Comparison of ENCODE assay signal across 20 cellular contexts in the genomic region with DNA sequence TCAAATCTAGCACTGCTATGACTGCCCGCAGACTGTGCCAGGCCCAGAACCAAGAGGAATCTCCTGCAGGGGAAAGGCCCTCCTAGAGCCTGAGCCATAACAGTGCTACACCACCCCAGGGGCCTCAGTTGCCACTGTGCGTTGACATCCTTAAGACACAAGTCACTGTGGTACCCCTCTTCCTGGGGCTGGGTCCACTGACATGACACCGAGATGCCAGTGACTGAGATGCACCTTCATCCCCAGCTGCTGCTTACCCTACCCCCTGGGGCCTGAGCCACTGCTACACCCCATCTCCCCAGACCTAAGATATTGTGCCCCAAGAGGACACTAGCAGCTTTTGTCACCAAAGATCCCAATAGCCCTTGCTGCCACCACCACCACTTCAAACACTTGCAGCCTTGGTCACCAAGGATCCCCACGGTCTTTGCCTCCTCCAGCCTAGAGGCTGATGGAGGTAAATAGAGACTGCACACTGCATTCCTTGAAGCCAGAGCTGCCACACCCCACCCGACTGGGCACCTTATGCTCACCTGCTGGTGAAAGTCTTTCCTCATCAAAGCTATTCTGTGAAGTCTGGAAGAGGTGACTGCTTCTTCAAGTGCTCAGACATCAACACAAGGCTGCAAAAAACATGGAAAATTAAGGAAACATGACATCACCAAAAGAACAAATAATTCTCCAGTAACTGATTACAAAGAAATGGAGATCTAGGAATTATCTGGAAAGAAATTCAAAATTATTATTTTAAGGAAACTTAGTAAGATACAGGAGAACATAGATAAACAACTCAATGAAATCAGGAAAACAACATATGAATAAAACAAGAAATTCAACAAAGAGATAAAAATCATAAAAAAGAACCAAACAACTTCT. TPM values are rescaled to one million over a fixed set of nuclear protein-coding genes. Genes with fewer than 3 reads are reported as not detected.
DNase-seq lines count a peak whose midpoint lies in the region; ATAC-seq and TF ChIP-seq lines count a peak whose summit lies in the region.
"Had no signal": no experiment of that assay in that cellular context is flagged by ENCODE, and none has a peak within 500 bp of the region (broad histone marks: within the 10 kb centered on the region; RNA-seq: fewer than 3 reads in every experiment).

No MANE protein-coding gene starts in this region.

- ATAC-seq in GM21786 (IDR thresholded peaks at IDR 0.05; ENCODE audit: unreplicated experiment): no peak

- peaks cover 0 to 16% of the 10 kb centered on the region in 2 donors for H3K9me3 ChIP-seq in breast epithelium
- no peaks in the 10 kb centered on the region for H3K9me3 ChIP-seq in adrenal gland (replicated peaks in 1 of 3)
- no peaks in the 10 kb centered on the region for H3K9me3 ChIP-seq in testis
- H3K9me3 ChIP-seq: SJSA1 had no signal

- no peaks in the 10 kb centered on the region for H3K36me3 Mint-ChIP-seq in MCF 10A (ENCODE audit: insufficient read depth, unreplicated experiment)
- H3K36me3 Mint-ChIP-seq: CD8-positive, alpha-beta memory T cell had no signal

- intact Hi-C loops in MCF 10A (cut with micrococcal nuclease): no loop called here
- intact Hi-C loops in breast epithelium (cut with DNase I; ENCODE audit: low total_unique reads): no loop called here
- intact Hi-C loops in adrenal gland (cut with DNase I): no loop called here
- intact Hi-C loops in testis (cut with DNase I; ENCODE audit: low total_unique reads): no loop called here

- H3K27me3 Mint-ChIP-seq in MCF 10A (ENCODE audit: insufficient read depth, unreplicated experiment): no peaks in the 10 kb centered on the region

- TF ChIP-seq POLR2A in breast epithelium (IDR thresholded peaks at IDR 0.05) (no peak), adrenal gland (IDR thresholded peaks at IDR 0.05) (no peak), testis (IDR thresholded peaks at IDR 0.05) (no peak)

- no peaks in the 10 kb centered on the region for H3K36me3 ChIP-seq in breast epithelium
- no peaks in the 10 kb centered on the region for H3K36me3 ChIP-seq in adrenal gland (replicated peaks in 1 of 2)
- no peaks in the 10 kb centered on the region for H3K36me3 ChIP-seq in testis (ENCODE audit: low read depth, missing control alignments)
- H3K36me3 ChIP-seq: BLaER1 treated with 17β-estradiol and CSF1 and Interleukin-3, amounts not matched to agents 10 nM and 100 nM; SJSA1 had no signal

- H3K27me3 ChIP-seq in breast epithelium: peaks cover 0 to 24% of the 10 kb centered on the region in 2 donors
- H3K27me3 ChIP-seq in adrenal gland: no peaks in the 10 kb centered on the region
- H3K27me3 ChIP-seq in testis: no peaks in the 10 kb centered on the region
- H3K27me3 ChIP-seq: SJSA1 had no signal

- no peaks in the 10 kb centered on the region for H3K4me1 Mint-ChIP-seq in MCF 10A (ENCODE audit: insufficient read depth, unreplicated experiment)
- H3K4me1 Mint-ChIP-seq: CD8-positive, alpha-beta memory T cell had no signal

- H3K4me3 ChIP-seq in breast epithelium (no peak overlapping the region), adrenal gland (no peak overlapping the region), testis (no peak overlapping the region)
- H3K4me3 ChIP-seq: BLaER1 treated with 17β-estradiol and CSF1 and Interleukin-3, amounts not matched to agents 10 nM and 100 nM; PC-9; SJSA1 had no signal

- no peak for TF ChIP-seq CTCF in MCF 10A (IDR thresholded peaks at IDR 0.05; ENCODE audit: unreplicated experiment)
- no peak for TF ChIP-seq CTCF in breast epithelium (IDR thresholded peaks at IDR 0.05)
- no peak for TF ChIP-seq CTCF in adrenal gland (IDR thresholded peaks at IDR 0.05)
- TF ChIP-seq CTCF in testis (IDR thresholded peaks at IDR 0.05): no peak
- TF ChIP-seq CTCF in GM10266 (IDR thresholded peaks at IDR 0.05; ENCODE audit: control insufficient read depth, insufficient read depth, low read depth, missing control alignments): no peak

- H3K4me1 ChIP-seq in breast epithelium (no peaks in the 10 kb centered on the region), adrenal gland (replicated peaks in 1 of 2) (no peaks in the 10 kb centered on the region), testis (no peaks in the 10 kb centered on the region)
- H3K4me1 ChIP-seq: SJSA1 had no signal

- 83 to 95% (median 90%) methylated on average over 2 to 5 of the region's 5 CpGs for WGBS in adrenal gland, 4 donors
- WGBS in testis, 2 donors: 81 to 93% methylated on average over 2 to 5 of the region's 5 CpGs

- BruUV-seq in MCF 10A (replicated peaks; lab: Mats Ljungman, UMichigan): no TSS peak

- DNase-seq in MCF 10A (ENCODE audit: unreplicated experiment) (no peak), breast epithelium (ENCODE audit: low spot score in 2 of 2) (no peak), adrenal gland (peak in 4 of 7 donors; percentile 3 to 30 (median 6)), mesenteric fat pad (ENCODE audit: low spot score) (peak; percentile 62), testis (peak; percentile 1), GM19238 (ENCODE audit: insufficient read length, low spot score) (no peak), GM10266 (ENCODE audit: extremely low spot score) (no peak)
- DNase-seq: CD8-positive, alpha-beta memory T cell; DND-41; GDM1; H7; MV-4-11; NCI-H1417; NCI-H1930; NCI-H82; PC-9 had no signal

- H3K4me3 Mint-ChIP-seq in MCF 10A (ENCODE audit: unreplicated experiment): no peak overlapping the region
- H3K4me3 Mint-ChIP-seq: CD8-positive, alpha-beta memory T cell had no signal

- no peak overlapping the region for H3K27ac ChIP-seq in breast epithelium
- no peak overlapping the region for H3K27ac ChIP-seq in adrenal gland
- H3K27ac ChIP-seq in testis: no peak overlapping the region
- H3K27ac ChIP-seq: BLaER1 treated with 17β-estradiol and CSF1 and Interleukin-3, amounts not matched to agents 10 nM and 100 nM; HL-60; PC-9; SJSA1 had no signal

- CTCF ChIA-PET in MCF 10A (lab: Yijun Ruan, JAX): no interaction called here

- POLR2A ChIA-PET in MCF 10A (lab: Yijun Ruan, JAX): interaction anchor here (0.5 kb wide), 1 partner anchor 21 kb away, joined by 3 read pairs; no protein-coding TSS in a partner anchor

- H3K9me3 Mint-ChIP-seq in MCF 10A (ENCODE audit: unreplicated experiment): peaks cover 12% of the 10 kb centered on the region

- peak overlapping the region; percentile 19 for H3K27ac Mint-ChIP-seq in MCF 10A (ENCODE audit: low read depth, unreplicated experiment)
- H3K27ac Mint-ChIP-seq: CD8-positive, alpha-beta memory T cell had no signal

RNA-seq across cellular contexts. Expression of a gene that starts 40.4 kb away (rescaled TPM):
- total RNA-seq in MCF 10A (2022) (not detected in 2 replicates), breast epithelium (not detected), adrenal gland (10 to 100 TPM in 5 of 8 donors, 1 to 10 TPM in 3; 3.3 to 38.0 (median 15.2) TPM), mesenteric fat pad (not detected), testis (under 1 TPM in 1 of 2 donors, not detected in 1; 0.06 TPM)
- polyA plus RNA-seq in adrenal gland (10 to 100 TPM in 1 of 3 donors, 1 to 10 TPM in 2; 3.0 to 13.7 (median 7.0) TPM), testis (ENCODE audit: insufficient read depth, low read depth, low replicate concordance) (1.0 TPM)
- total RNA-seq: CD8-positive, alpha-beta memory T cell; PC-9; SJSA1 had no signal
- polyA plus RNA-seq: CD8-positive, alpha-beta memory T cell had no signal

Comparison
In these comparisons a context has a peak if more than half of its experiments do, and no peak if none do; other contexts are left out.
1. DNase-seq: peak in adrenal gland (4 of 7), mesenteric fat pad (single experiment) and testis (single experiment); none in MCF 10A (single experiment), breast epithelium (0 of 2), GM19238 (single experiment) and GM10266 (single experiment).